Comparison of ENCODE assay signal across 8 cellular contexts in the genomic region with DNA sequence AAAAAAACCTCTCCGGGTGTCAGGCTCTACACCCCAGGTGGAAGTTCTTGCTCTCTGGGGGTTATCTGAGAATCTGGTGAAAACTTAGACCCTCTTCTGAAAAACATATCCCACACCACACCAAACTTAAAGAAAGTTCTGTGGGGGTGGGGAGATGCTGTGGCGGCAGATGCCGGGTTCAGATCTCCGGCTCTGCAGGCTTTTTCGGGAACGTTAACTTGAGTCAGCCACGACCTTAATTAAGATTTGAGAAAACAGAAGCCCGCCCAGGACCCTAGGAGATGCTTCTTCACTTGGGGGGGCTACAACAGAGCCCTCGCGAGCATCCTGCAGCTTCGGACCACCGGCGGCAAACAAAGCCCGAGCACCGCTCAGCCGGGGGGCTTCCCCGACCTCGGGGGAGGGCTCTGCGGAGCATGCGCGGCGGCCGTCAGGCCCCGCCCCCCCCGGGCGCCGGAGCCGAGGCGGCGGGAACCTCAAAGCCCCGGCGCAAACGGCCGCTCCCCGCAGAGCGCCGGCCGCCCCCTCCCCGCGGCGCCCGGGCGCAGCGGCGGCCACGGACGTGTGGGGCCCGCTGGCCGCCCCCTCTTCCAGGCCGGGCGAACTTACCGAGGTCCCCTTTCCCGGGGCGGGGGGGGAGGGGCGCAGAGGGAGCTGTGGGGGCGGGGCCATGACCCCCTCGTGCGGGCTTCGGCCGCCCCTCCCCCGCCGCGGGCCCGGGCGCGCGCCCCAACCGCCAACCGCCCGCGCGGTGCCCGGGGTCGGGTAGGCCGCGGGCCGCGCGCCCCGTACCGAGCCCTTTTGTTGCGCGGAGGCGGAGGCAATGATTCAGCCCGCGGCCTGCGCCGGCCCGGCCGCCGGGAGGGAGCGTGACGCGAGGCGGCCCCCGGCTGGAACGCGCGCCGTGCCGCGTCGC. TPM values are rescaled to one million over a fixed set of nuclear protein-coding genes. Genes with fewer than 3 reads are reported as not detected.
DNase-seq lines count a peak whose midpoint lies in the region; ATAC-seq and TF ChIP-seq lines count a peak whose summit lies in the region.

No MANE protein-coding gene starts in this region.

- in situ Hi-C loops in IMR-90 (cut with MboI; ENCODE audit: low sequenced_read_pairs): no loop called here

- H3K4me3 ChIP-seq in IMR-90 (ENCODE audit: insufficient read depth, low read depth, low read length): peak overlapping the region; percentile 90

- peaks cover 21% of the 10 kb centered on the region for H3K36me3 ChIP-seq in IMR-90 (ENCODE audit: control insufficient read depth, insufficient read depth, low read length)

- H3K4me1 ChIP-seq in IMR-90 (ENCODE audit: control insufficient read depth, insufficient read depth, low read length): peaks cover 20% of the 10 kb centered on the region

- H3K27ac ChIP-seq in IMR-90 (ENCODE audit: insufficient read depth, low read length) (peak overlapping the region; percentile 92), caudate nucleus (ENCODE audit: low read depth, low read length) (peak overlapping the region; percentile 73)

- peak overlapping the region; percentile 11; the same call in 1 of the 2 replicates for H3K18ac ChIP-seq in IMR-90 (ENCODE audit: low read depth, low read length)

- H3K9ac ChIP-seq in IMR-90 (ENCODE audit: low read depth, low read length): peak overlapping the region; percentile 87

- no peak for TF ChIP-seq CTCF in IMR-90 (conservative IDR thresholded peaks at IDR 0.05; ENCODE audit: low read depth, low read length)
- TF ChIP-seq CTCF in WTC11 (IDR thresholded peaks at IDR 0.05): no peak

- no peaks in the 10 kb centered on the region for H3K27me3 ChIP-seq in IMR-90 (ENCODE audit: control insufficient read depth, insufficient read depth, low read length)

- peaks cover 67% of the 10 kb centered on the region for H3K4me1 Mint-ChIP-seq in WTC11

- H2AFZ ChIP-seq in IMR-90 (replicated peaks; ENCODE audit: low read length, poor library complexity): peak overlapping the region; percentile 90

- peaks cover 9 to 47% of the 10 kb centered on the region in 2 experiments for H3K79me1 ChIP-seq in IMR-90 (ENCODE audit: low read depth in 1 of 2, low read length in 2 of 2)

- H4K20me1 ChIP-seq in IMR-90 (ENCODE audit: insufficient read depth, low read length): peaks cover 38% of the 10 kb centered on the region

- H3K4me3 Mint-ChIP-seq in WTC11: peak overlapping the region; percentile 76

- H3K4me2 ChIP-seq in IMR-90 (ENCODE audit: low read depth, low read length): peak overlapping the region; percentile 97

- dilution Hi-C loops in IMR-90 (cut with HindIII; ENCODE audit: low sequenced_read_pairs, unreplicated experiment): no loop called here

- peak; percentile 72 for DNase-seq in CD1c-positive myeloid dendritic cell (ENCODE audit: extremely low spot score)
- peak; percentile 36 for DNase-seq in IMR-90
- DNase-seq in WTC11 (ENCODE audit: low spot score): peak; percentile 45
- DNase-seq in caudate nucleus (lab: John Stamatoyannopoulos, UW): peak in 43 of 61 donors; percentile 11 to 82 (median 53)
- peak; percentile 57 for DNase-seq in kidney tubule cell (ENCODE audit: low spot score)
- peak; percentile 66 to 70 for DNase-seq in stimulated activated CD4-positive, alpha-beta T cell treated with anti-CD3 and anti-CD28 coated beads, Interleukin-2, amount 100 ng/mL, for 24 hours
- DNase-seq in NCI-H1694 (lab: John Stamatoyannopoulos, UW): no peak

- peaks cover 9% of the 10 kb centered on the region; the same call in 1 of the 2 replicates for H3K9me1 ChIP-seq in IMR-90 (ENCODE audit: insufficient read depth, low read length)

- H3K14ac ChIP-seq in IMR-90 (replicated peaks; ENCODE audit: low read depth, low read length): peak overlapping the region; percentile 61

- peak overlapping the region; percentile 47; the same call in 1 of the 2 replicates for H4K91ac ChIP-seq in IMR-90 (ENCODE audit: insufficient read depth, low read depth, low read length)

- TF ChIP-seq POLR2A in IMR-90 (IDR thresholded peaks at IDR 0.05; ENCODE audit: low read depth, low read length): no peak

- peak overlapping the region; percentile 45 to 64; a peak in 3 of 4 replicates for H4K8ac ChIP-seq in IMR-90 (ENCODE audit: low read depth in 2 of 2, low read length in 2 of 2)

- H2AK5ac ChIP-seq in IMR-90 (ENCODE audit: low read depth, low read length): peak overlapping the region; percentile 82

- H3K4ac ChIP-seq in IMR-90 (ENCODE audit: low read depth, low read length): peak overlapping the region; percentile 75

- peaks cover 10% of the 10 kb centered on the region for H3K27me3 Mint-ChIP-seq in WTC11 (ENCODE audit: low read depth)

- peaks cover 46% of the 10 kb centered on the region for H3K36me3 Mint-ChIP-seq in WTC11

- TF ChIP-seq RAD21 in IMR-90 (IDR thresholded peaks at IDR 0.05; ENCODE audit: low read length): no peak

- no peaks in the 10 kb centered on the region for H3K9me3 Mint-ChIP-seq in WTC11

- peak overlapping the region; percentile 42 for H3K23ac ChIP-seq in IMR-90 (ENCODE audit: low read depth, low read length)

- BruUV-seq in IMR-90 (replicated peaks; lab: Mats Ljungman, UMichigan): no TSS peak

- peak overlapping the region; percentile 49 for H4K5ac ChIP-seq in IMR-90 (ENCODE audit: low read depth, low read length)

- 1% methylated on average over 37 of the region's 103 CpGs; no CpG with 5 or more reads in 1 of the 2 experiments for WGBS in IMR-90 (ENCODE audit: extremely low coverage in 2 of 2, insufficient read length in 1 of 2), 2 experiments

- H3K56ac ChIP-seq in IMR-90 (ENCODE audit: extremely low read depth, insufficient read depth, low read length): peak overlapping the region; percentile 54

- POLR2A ChIA-PET in IMR-90 (lab: Charles Lee; ENCODE audit: unreplicated experiment): no interaction called here
- POLR2A ChIA-PET in WTC11 (lab: Charles Lee): interaction anchor here (1.1 to 1.6 kb wide), 2 partner anchors 32 to 33 kb away, joined by 4 read pairs; no protein-coding TSS in a partner anchor

- H3K27ac Mint-ChIP-seq in WTC11: peak overlapping the region; percentile 95

- H2AK9ac ChIP-seq in IMR-90 (replicated peaks; ENCODE audit: low read depth, low read length, poor library complexity): peak overlapping the region; percentile 68

- no peak overlapping the region for H2BK20ac ChIP-seq in IMR-90 (ENCODE audit: low read depth, low read length)

- H2BK120ac ChIP-seq in IMR-90 (ENCODE audit: low read depth, low read length): no peak overlapping the region

- no peaks in the 10 kb centered on the region for H3K9me3 ChIP-seq in IMR-90 (ENCODE audit: control insufficient read depth, insufficient read depth, low read length)

- H2BK15ac ChIP-seq in IMR-90 (ENCODE audit: low read depth, low read length): no peak overlapping the region

- intact Hi-C loops in IMR-90 (cut with micrococcal nuclease): loop anchor here (5.0 kb wide), 1 partner anchor 170 kb away; no protein-coding TSS in a partner anchor

- CTCF ChIA-PET in IMR-90 (lab: Yijun Ruan, JAX): no interaction called here
- CTCF ChIA-PET in WTC11 (lab: Charles Lee): no interaction called here

- peak; percentile 9 for ATAC-seq in GM19438 (IDR thresholded peaks at IDR 0.05; ENCODE audit: low read depth, unreplicated experiment)
- ATAC-seq in IMR-90 (ENCODE audit: low read depth): peak; percentile 54
- ATAC-seq in WTC11: peak; percentile 4; the same call in 1 of the 2 replicates

- H2BK5ac ChIP-seq in IMR-90 (ENCODE audit: low read depth, low read length, poor library complexity, severe bottlenecking): peak overlapping the region; percentile 90

TF ChIP-seq in IMR-90, 13 proteins besides CTCF, POLR2A, EP300 and RAD21:
- no peak for TF ChIP-seq CHD1 (IDR thresholded peaks at IDR 0.05; ENCODE audit: low read depth, low read length)
- peak; percentile 64; the same call in 1 of the 2 replicates for TF ChIP-seq MAZ (IDR thresholded peaks at IDR 0.05; ENCODE audit: borderline replicate concordance, low read depth, low read length)
TF ChIP-seq in IMR-90: peak in this region for 1.

TF ChIP-seq in WTC11, 78 proteins besides CTCF, POLR2A, EP300 and RAD21 (continues in another document):
- TF ChIP-seq, protein P1, sequence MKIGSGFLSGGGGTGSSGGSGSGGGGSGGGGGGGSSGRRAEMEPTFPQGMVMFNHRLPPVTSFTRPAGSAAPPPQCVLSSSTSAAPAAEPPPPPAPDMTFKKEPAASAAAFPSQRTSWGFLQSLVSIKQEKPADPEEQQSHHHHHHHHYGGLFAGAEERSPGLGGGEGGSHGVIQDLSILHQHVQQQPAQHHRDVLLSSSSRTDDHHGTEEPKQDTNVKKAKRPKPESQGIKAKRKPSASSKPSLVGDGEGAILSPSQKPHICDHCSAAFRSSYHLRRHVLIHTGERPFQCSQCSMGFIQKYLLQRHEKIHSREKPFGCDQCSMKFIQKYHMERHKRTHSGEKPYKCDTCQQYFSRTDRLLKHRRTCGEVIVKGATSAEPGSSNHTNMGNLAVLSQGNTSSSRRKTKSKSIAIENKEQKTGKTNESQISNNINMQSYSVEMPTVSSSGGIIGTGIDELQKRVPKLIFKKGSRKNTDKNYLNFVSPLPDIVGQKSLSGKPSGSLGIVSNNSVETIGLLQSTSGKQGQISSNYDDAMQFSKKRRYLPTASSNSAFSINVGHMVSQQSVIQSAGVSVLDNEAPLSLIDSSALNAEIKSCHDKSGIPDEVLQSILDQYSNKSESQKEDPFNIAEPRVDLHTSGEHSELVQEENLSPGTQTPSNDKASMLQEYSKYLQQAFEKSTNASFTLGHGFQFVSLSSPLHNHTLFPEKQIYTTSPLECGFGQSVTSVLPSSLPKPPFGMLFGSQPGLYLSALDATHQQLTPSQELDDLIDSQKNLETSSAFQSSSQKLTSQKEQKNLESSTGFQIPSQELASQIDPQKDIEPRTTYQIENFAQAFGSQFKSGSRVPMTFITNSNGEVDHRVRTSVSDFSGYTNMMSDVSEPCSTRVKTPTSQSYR (CRISPR knock-in tag; IDR thresholded peaks at IDR 0.05): no peak
- TF ChIP-seq GRHL2 (CRISPR knock-in tag; IDR thresholded peaks at IDR 0.05; ENCODE audit: insufficient replicate concordance, severe bottlenecking) (no peak), NR1H2 (CRISPR knock-in tag; IDR thresholded peaks at IDR 0.05) (no peak), GTF2I (CRISPR knock-in tag; conservative IDR thresholded peaks at IDR 0.05) (no peak)

RNA-seq across cellular contexts. Expression of a gene that starts 2.0 kb away (rescaled TPM):
- total RNA-seq in IMR-90 (2012; rRNA removed) (24.0 and 24.2 TPM in 2 replicates), WTC11 (2021) (377 to 407 TPM (median 395 TPM) in 3 replicates)
- 38.9 and 43.5 TPM in 2 replicates for polyA plus RNA-seq in IMR-90 (2012; rRNA removed)
- polyA plus RNA-seq in IMR-90 (2012; cell fraction: cytosol; rRNA removed): 33.7 and 55.9 TPM in 2 replicates
- polyA plus RNA-seq in IMR-90 (2012; cell fraction: nucleus; rRNA removed; ENCODE audit: low replicate concordance): 83.0 and 140 TPM in 2 replicates

Comparison
In these comparisons a context has a peak if more than half of its experiments do, and no peak if none do; other contexts are left out.
1. ATAC-seq: peak in every context shown above with its lines; median percentile 54 in IMR-90; 9 in GM19438; 4 in WTC11.
2. RNA of a gene that starts 2.0 kb away (total RNA-seq): 377 to 407 TPM in WTC11; 24.0 to 24.2 TPM in IMR-90; every median in the first group is over 10 times any median in the second.